Comparison of ENCODE assay signal across 25 cellular contexts in the genomic region with DNA sequence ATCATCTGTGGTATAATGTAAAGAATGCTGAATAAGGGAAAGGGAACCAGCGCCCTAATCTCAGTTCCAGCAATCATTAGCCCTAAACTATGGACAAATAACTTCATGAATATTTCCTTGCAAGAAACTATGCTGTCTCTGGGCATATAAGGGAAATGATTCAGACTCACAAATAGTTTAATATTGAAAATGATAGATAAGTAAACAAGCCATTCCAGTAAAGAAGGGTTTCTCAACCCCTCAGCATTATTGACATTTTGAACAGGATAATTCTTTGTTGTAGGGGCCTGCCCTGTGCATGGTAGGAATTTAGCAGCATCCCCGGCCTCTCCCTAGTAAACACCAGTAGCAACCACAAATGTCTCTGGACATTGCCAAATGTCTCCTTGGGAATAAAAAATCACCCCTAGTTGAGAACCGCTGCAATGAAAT. TPM values are rescaled to one million over a fixed set of nuclear protein-coding genes. Genes with fewer than 3 reads are reported as not detected.
DNase-seq lines count a peak whose midpoint lies in the region; ATAC-seq and TF ChIP-seq lines count a peak whose summit lies in the region.
"Had no signal": no experiment of that assay in that cellular context is flagged by ENCODE, and none has a peak within 500 bp of the region (broad histone marks: within the 10 kb centered on the region; RNA-seq: fewer than 3 reads in every experiment).

No MANE protein-coding gene starts in this region.

- no peak overlapping the region for H3K14ac ChIP-seq in IMR-90 (replicated peaks; ENCODE audit: low read depth, low read length)

- no peaks in the 10 kb centered on the region for H3K27me3 Mint-ChIP-seq in CD4-positive, alpha-beta T cell
- H3K27me3 Mint-ChIP-seq: central memory CD8-positive, alpha-beta T cell; naive B cell had no signal

- POLR2A ChIA-PET in AG04449 (lab: Yijun Ruan, JAX), result no interaction called here
- POLR2A ChIA-PET in IMR-90 (lab: Charles Lee; ENCODE audit: unreplicated experiment), result no interaction called here
- POLR2A ChIA-PET in CD4-positive, alpha-beta T cell (lab: Charles Lee), result no interaction called here

- H3K9ac ChIP-seq in IMR-90 (ENCODE audit: low read depth, low read length), result no peak overlapping the region

- TF ChIP-seq CTCF in AG04449 (IDR thresholded peaks at IDR 0.05; ENCODE audit: insufficient read depth, low read length, missing control alignments) (no peak), IMR-90 (conservative IDR thresholded peaks at IDR 0.05; ENCODE audit: low read depth, low read length) (no peak), cardiac fibroblast (IDR thresholded peaks at IDR 0.05; ENCODE audit: low read depth, low read length) (no peak), right lobe of liver (IDR thresholded peaks at IDR 0.05) (no peak)
- TF ChIP-seq CTCF in CD4-positive, alpha-beta T cell (IDR thresholded peaks at IDR 0.05), result no peak

- H3K18ac ChIP-seq in IMR-90 (ENCODE audit: low read depth, low read length), result no peak overlapping the region

- H2AK9ac ChIP-seq in IMR-90 (replicated peaks; ENCODE audit: low read depth, low read length, poor library complexity), result no peak overlapping the region

- H3K4ac ChIP-seq in IMR-90 (ENCODE audit: low read depth, low read length), result no peak overlapping the region

- H2AFZ ChIP-seq in IMR-90 (replicated peaks; ENCODE audit: low read length, poor library complexity), result no peak overlapping the region

- no peak overlapping the region for H2BK15ac ChIP-seq in IMR-90 (ENCODE audit: low read depth, low read length)

- in situ Hi-C loops in IMR-90 (cut with MboI; ENCODE audit: low sequenced_read_pairs), result no loop called here

- H2BK20ac ChIP-seq in IMR-90 (ENCODE audit: low read depth, low read length), result no peak overlapping the region

- H3K9me3 ChIP-seq in IMR-90 (ENCODE audit: control insufficient read depth, insufficient read depth, low read length), result no peaks in the 10 kb centered on the region
- no peaks in the 10 kb centered on the region for H3K9me3 ChIP-seq in right lobe of liver
- no peaks in the 10 kb centered on the region for H3K9me3 ChIP-seq in CD4-positive, alpha-beta T cell (ENCODE audit: control insufficient read depth, low read length)
- H3K9me3 ChIP-seq: upper lobe of right lung had no signal

- no peak overlapping the region for H4K5ac ChIP-seq in IMR-90 (ENCODE audit: low read depth, low read length)

- TF ChIP-seq POLR2A in IMR-90 (IDR thresholded peaks at IDR 0.05; ENCODE audit: low read depth, low read length) (no peak), right lobe of liver (IDR thresholded peaks at IDR 0.05) (no peak)

- no TSS peak for BruUV-seq in IMR-90 (replicated peaks; lab: Mats Ljungman, UMichigan)

- no peak overlapping the region for H3K56ac ChIP-seq in IMR-90 (ENCODE audit: extremely low read depth, insufficient read depth, low read length)

- H3K4me3 Mint-ChIP-seq in CD4-positive, alpha-beta T cell, result no peak overlapping the region
- H3K4me3 Mint-ChIP-seq: activated CD8-positive, alpha-beta T cell treated with anti-CD3 and anti-CD28 coated beads, Interleukin-2, amount 10 ng/mL, durations not matched to agents 7 days and 5 days; central memory CD8-positive, alpha-beta T cell; naive B cell had no signal

- no peak overlapping the region for H4K8ac ChIP-seq in IMR-90 (ENCODE audit: low read depth in 2 of 2, low read length in 2 of 2)

- H2BK5ac ChIP-seq in IMR-90 (ENCODE audit: low read depth, low read length, poor library complexity, severe bottlenecking), result no peak overlapping the region

- H3K36me3 ChIP-seq in IMR-90 (ENCODE audit: control insufficient read depth, insufficient read depth, low read length) (no peaks in the 10 kb centered on the region), right lobe of liver (peaks cover 4 to 76% (median 29%) of the 10 kb centered on the region in 4 donors)
- H3K36me3 ChIP-seq: upper lobe of right lung had no signal

- H3K36me3 Mint-ChIP-seq in CD4-positive, alpha-beta T cell (ENCODE audit: low read depth), result no peaks in the 10 kb centered on the region

- no peak overlapping the region for H4K91ac ChIP-seq in IMR-90 (ENCODE audit: insufficient read depth, low read depth, low read length)

- H3K79me1 ChIP-seq in IMR-90 (ENCODE audit: low read depth in 1 of 2, low read length in 2 of 2), result no peaks in the 10 kb centered on the region

- no CpG with 5 or more reads among the region's 3 CpGs for WGBS in IMR-90 (ENCODE audit: extremely low coverage in 2 of 2, insufficient read length in 1 of 2), 2 experiments
- 62% methylated on average over 3 of the region's 3 CpGs for WGBS in right lobe of liver (ENCODE audit: insufficient coverage, low coverage, low lambda C conversion rate, missing lambda C conversion rate)

- intact Hi-C loops in IMR-90 (cut with micrococcal nuclease) (no loop called here), right lobe of liver (cut with DNase I) (no loop called here), sciatic nerve (cut with DNase I) (no loop called here)
- intact Hi-C loops in CD4-positive, alpha-beta T cell (cut with DNase I, micrococcal nuclease), result no loop called here

- dilution Hi-C loops in IMR-90 (cut with HindIII; ENCODE audit: low sequenced_read_pairs, unreplicated experiment), result no loop called here

- TF ChIP-seq RAD21 in IMR-90 (IDR thresholded peaks at IDR 0.05; ENCODE audit: low read length), result no peak

- no peaks in the 10 kb centered on the region for H4K20me1 ChIP-seq in IMR-90 (ENCODE audit: insufficient read depth, low read length)

- no peaks in the 10 kb centered on the region for H3K9me3 Mint-ChIP-seq in CD4-positive, alpha-beta T cell
- H3K9me3 Mint-ChIP-seq: central memory CD8-positive, alpha-beta T cell had no signal

- CTCF ChIA-PET in AG04449 (lab: Yijun Ruan, JAX) (interaction anchor here (1.4 kb wide), 1 partner anchor 10 kb away, joined by 4 read pairs; no protein-coding TSS in a partner anchor), IMR-90 (lab: Yijun Ruan, JAX) (interaction anchor here (0.7 kb wide), 1 partner anchor 373 kb away, joined by 3 read pairs; no protein-coding TSS in a partner anchor)
- CTCF ChIA-PET in CD4-positive, alpha-beta T cell (lab: Charles Lee), result no interaction called here

- H3K4me1 ChIP-seq in IMR-90 (ENCODE audit: control insufficient read depth, insufficient read depth, low read length) (peaks cover 3% of the 10 kb centered on the region; the same call in 1 of the 2 replicates), right lobe of liver (peaks cover 0 to 70% (median 11%) of the 10 kb centered on the region in 4 donors)
- H3K4me1 ChIP-seq: upper lobe of right lung had no signal

- H3K4me1 Mint-ChIP-seq in CD4-positive, alpha-beta T cell (ENCODE audit: low read depth), result no peaks in the 10 kb centered on the region
- H3K4me1 Mint-ChIP-seq: central memory CD8-positive, alpha-beta T cell; naive B cell had no signal

- H3K9me1 ChIP-seq in IMR-90 (ENCODE audit: insufficient read depth, low read length), result no peaks in the 10 kb centered on the region

- peak; percentile 78 for ATAC-seq in IMR-90 (ENCODE audit: low read depth)
- peak; percentile 4 to 49 (median 20) for ATAC-seq in right lobe of liver
- no peak for ATAC-seq in CD4-positive, alpha-beta T cell (ENCODE audit: poor library complexity)
- no peak for ATAC-seq in sciatic nerve
- ATAC-seq: activated CD8-positive, alpha-beta T cell treated with anti-CD3 and anti-CD28 coated beads, Interleukin-2, amount 10 ng/mL, durations not matched to agents 7 days and 5 days; right cardiac atrium; upper lobe of right lung had no signal

- no peaks in the 10 kb centered on the region for H3K27me3 ChIP-seq in IMR-90 (ENCODE audit: control insufficient read depth, insufficient read depth, low read length)
- H3K27me3 ChIP-seq in right lobe of liver, result no peaks in the 10 kb centered on the region
- H3K27me3 ChIP-seq in CD4-positive, alpha-beta T cell (ENCODE audit: control insufficient read depth, insufficient read depth, low read length), result no peaks in the 10 kb centered on the region
- H3K27me3 ChIP-seq: upper lobe of right lung had no signal

- H3K27ac Mint-ChIP-seq in CD4-positive, alpha-beta T cell, result no peak overlapping the region
- H3K27ac Mint-ChIP-seq: activated CD8-positive, alpha-beta T cell treated with anti-CD3 and anti-CD28 coated beads, Interleukin-2, amount 10 ng/mL, durations not matched to agents 7 days and 5 days had no signal

- no peak overlapping the region for H2AK5ac ChIP-seq in IMR-90 (ENCODE audit: low read depth, low read length)

- H2BK120ac ChIP-seq in IMR-90 (ENCODE audit: low read depth, low read length), result no peak overlapping the region

- no peak overlapping the region for H3K4me2 ChIP-seq in IMR-90 (ENCODE audit: low read depth, low read length)

- no peak overlapping the region for H3K27ac ChIP-seq in IMR-90 (ENCODE audit: insufficient read depth, low read length)
- H3K27ac ChIP-seq in right lobe of liver, result peak overlapping the region in 2 of 3 donors; percentile 15 to 44
- H3K27ac ChIP-seq in CD4-positive, alpha-beta T cell (ENCODE audit: low read depth, low read length), result no peak overlapping the region
- H3K27ac ChIP-seq: upper lobe of right lung had no signal

- DNase-seq in AG04449 (ENCODE audit: low read depth, low spot score) (peak; percentile 33), IMR-90 (no peak), cardiac fibroblast (ENCODE audit: low read depth in 2 of 2) (peak; percentile 30 to 50), right lobe of liver (no peak), NCI-H2029 treated with DMSO at 0.1 percent for 48 hours (lab: John Stamatoyannopoulos, UW) (no peak), mucosa of gallbladder (ENCODE audit: low spot score) (no peak), sciatic nerve (ENCODE audit: low spot score) (no peak)
- DNase-seq in CD4-positive, alpha-beta T cell, result no peak
- DNase-seq: activated CD4-positive, CD25-positive, alpha-beta regulatory T cell treated with anti-CD3 and anti-CD28 coated beads, Interleukin-2, amount 50 U/mL, for 72 hours; activated CD8-positive, alpha-beta T cell treated with anti-CD3 and anti-CD28 coated beads, Interleukin-2, amount 10 ng/mL, durations not matched to agents 7 days and 5 days; activated naive CD4-positive, alpha-beta T cell; amniotic stem cell; C1 segment of cervical spinal cord; H7; kidney glomerular epithelial cell; naive B cell; NCI-H187 treated with DMSO at 0.1 percent for 48 hours; NCI-H345; NCI-H82; nucleus accumbens; right cardiac atrium; SHP77 treated with DMSO at 0.1 percent for 48 hours; substantia nigra; upper lobe of right lung had no signal

- no peak overlapping the region for H3K4me3 ChIP-seq in AG04449 (ENCODE audit: low read depth, low read length)
- H3K4me3 ChIP-seq in IMR-90 (ENCODE audit: insufficient read depth, low read depth, low read length), result no peak overlapping the region
- no peak overlapping the region for H3K4me3 ChIP-seq in cardiac fibroblast (replicated peaks in 1 of 2; ENCODE audit: low read depth in 2 of 2, low read length in 2 of 2)
- no peak overlapping the region for H3K4me3 ChIP-seq in right lobe of liver
- H3K4me3 ChIP-seq: upper lobe of right lung had no signal

- H3K23ac ChIP-seq in IMR-90 (ENCODE audit: low read depth, low read length), result no peak overlapping the region

RNA-seq across cellular contexts. Expression of a gene that starts 23.8 kb away (rescaled TPM):
- 2.3 and 2.8 TPM in 2 replicates for total RNA-seq in IMR-90 (2012; rRNA removed)
- polyA plus RNA-seq in IMR-90 (2012; rRNA removed), result 1.0 and 1.5 TPM in 2 replicates
- 0.17 and 0.57 TPM in 2 replicates for polyA plus RNA-seq in IMR-90 (2012; cell fraction: cytosol; rRNA removed)
- polyA plus RNA-seq in IMR-90 (2012; cell fraction: nucleus; rRNA removed; ENCODE audit: low replicate concordance), result 0.40 and 3.3 TPM in 2 replicates
- 100 to 1,000 TPM; 251 to 616 (median 411) TPM for total RNA-seq in right lobe of liver
- 6.2 TPM for total RNA-seq in mucosa of gallbladder
- total RNA-seq in CD4-positive, alpha-beta T cell, result 1 to 10 TPM in 1 of 2 experiments, under 1 TPM in 1; 0.89 to 1.3 TPM
- 14.8 TPM for total RNA-seq in sciatic nerve

RNA-seq across cellular contexts. Expression of a gene that starts 48.5 kb away (rescaled TPM):
- total RNA-seq in IMR-90 (2012; rRNA removed), result 7.3 and 10.6 TPM in 2 replicates
- 3.6 and 4.5 TPM in 2 replicates for polyA plus RNA-seq in IMR-90 (2012; rRNA removed)
- polyA plus RNA-seq in IMR-90 (2012; cell fraction: cytosol; rRNA removed), result 0.68 and 1.4 TPM in 2 replicates
- 1.7 and 6.9 TPM in 2 replicates for polyA plus RNA-seq in IMR-90 (2012; cell fraction: nucleus; rRNA removed; ENCODE audit: low replicate concordance)
- 1 to 10 TPM; 2.8 to 5.6 (median 4.2) TPM for total RNA-seq in right lobe of liver
- 11.7 TPM for total RNA-seq in mucosa of gallbladder
- total RNA-seq in CD4-positive, alpha-beta T cell, result 10 to 100 TPM; 35.1 to 38.1 TPM
- 30.8 TPM for total RNA-seq in sciatic nerve

Comparison
In these comparisons a context has a peak if more than half of its experiments do, and no peak if none do; other contexts are left out.
1. DNase-seq: peak in AG04449 (single experiment) and cardiac fibroblast (2 of 2); none in IMR-90 (single experiment), right lobe of liver (0 of 3), NCI-H2029 treated with DMSO at 0.1 percent for 48 hours (single experiment), mucosa of gallbladder (single experiment), CD4-positive, alpha-beta T cell (0 of 10) and sciatic nerve (single experiment).
2. ATAC-seq: peak in IMR-90 (single experiment) and right lobe of liver (4 of 4); none in CD4-positive, alpha-beta T cell (single experiment) and sciatic nerve (single experiment).
3. H3K27ac ChIP-seq: peak in right lobe of liver (2 of 3); none in IMR-90 (single experiment) and CD4-positive, alpha-beta T cell (single experiment).
4. RNA of a gene that starts 23.8 kb away (total RNA-seq): 251 to 616 TPM in right lobe of liver; 14.8 TPM in sciatic nerve (single experiment), 6.2 TPM in mucosa of gallbladder (single experiment), 2.3 to 2.8 TPM in IMR-90 and 0.89 to 1.3 TPM in CD4-positive, alpha-beta T cell; every median in the first group is over 10 times any median in the second.